In the genomic region with DNA sequence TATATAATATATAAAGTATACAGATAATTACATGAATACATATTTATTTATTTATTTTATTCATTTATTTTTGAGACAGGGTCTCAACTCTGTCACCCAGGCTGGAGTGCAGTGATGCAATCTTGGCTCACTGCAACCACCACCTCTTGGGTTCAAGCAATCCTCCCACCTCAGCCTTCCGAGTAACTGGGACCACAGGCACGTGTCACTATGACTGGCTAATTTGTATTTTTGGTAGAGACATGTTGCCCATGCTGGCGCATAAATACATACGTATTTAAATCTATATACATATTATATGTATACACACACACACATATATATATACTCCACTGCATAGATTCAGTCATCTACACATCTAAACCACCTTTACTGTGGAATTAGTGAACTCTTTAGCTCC, we compare ENCODE assay signal across 19 cellular contexts. TPM values are rescaled to one million over a fixed set of nuclear protein-coding genes. Genes with fewer than 3 reads are reported as not detected.
A peak's percentile ranks its signal among the peaks of the same experiment; 100 is the strongest.
DNase-seq lines count a peak whose midpoint lies in the region; ATAC-seq and TF ChIP-seq lines count a peak whose summit lies in the region.
"Had no signal": no experiment of that assay in that cellular context is flagged by ENCODE, and none has a peak within 500 bp of the region (broad histone marks: within the 10 kb centered on the region; RNA-seq: fewer than 3 reads in every experiment).

No MANE protein-coding gene starts in this region.

- in situ Hi-C loops in KBM-7 (cut with MboI; ENCODE audit: low pct_unique_long_range_greater_than_20kb, low sequenced_read_pairs): no loop called here

- H3K27me3 Mint-ChIP-seq in activated CD4-positive, alpha-beta memory T cell treated with anti-CD3 and anti-CD28 coated beads, Interleukin-2, amount 10 ng/mL, durations not matched to agents 7 days and 5 days: no peaks in the 10 kb centered on the region
- H3K27me3 Mint-ChIP-seq: T-cell had no signal

- H3K27me3 ChIP-seq in foreskin keratinocyte: no peaks in the 10 kb centered on the region
- H3K27me3 ChIP-seq: breast epithelium, uterus had no signal

- H3K36me3 Mint-ChIP-seq in activated CD4-positive, alpha-beta memory T cell treated with anti-CD3 and anti-CD28 coated beads, Interleukin-2, amount 10 ng/mL, durations not matched to agents 7 days and 5 days (ENCODE audit: low read depth): peaks cover 38% of the 10 kb centered on the region
- H3K36me3 Mint-ChIP-seq: T-cell had no signal

- ATAC-seq in HG02840 (IDR thresholded peaks at IDR 0.05; ENCODE audit: low FRiP score, unreplicated experiment) (no peak), foreskin keratinocyte (no peak)
- ATAC-seq: PC-3 had no signal

- no peaks in the 10 kb centered on the region for H3K4me1 ChIP-seq in foreskin keratinocyte
- H3K4me1 ChIP-seq: breast epithelium, uterus had no signal

- no peak overlapping the region for H3K27ac ChIP-seq in foreskin keratinocyte
- H3K27ac ChIP-seq: breast epithelium, uterus had no signal

- POLR2A ChIA-PET in activated CD4-positive, alpha-beta memory T cell treated with anti-CD3 and anti-CD28 coated beads, Interleukin-2, amount 10 ng/mL, durations not matched to agents 7 days and 5 days (lab: Charles Lee): interaction anchor here (0.6 to 27.5 kb wide), 11 partner anchors 8 to 533 kb away, joined by 3 to 1351 read pairs (median 24); a partner anchor contains a TSS

- peak overlapping the region; percentile 100 for H3K27ac Mint-ChIP-seq in activated CD4-positive, alpha-beta memory T cell treated with anti-CD3 and anti-CD28 coated beads, Interleukin-2, amount 10 ng/mL, durations not matched to agents 7 days and 5 days

- TF ChIP-seq CTCF in foreskin keratinocyte (conservative IDR thresholded peaks at IDR 0.05): no peak

- no peak overlapping the region for H3K4me3 Mint-ChIP-seq in activated CD4-positive, alpha-beta memory T cell treated with anti-CD3 and anti-CD28 coated beads, Interleukin-2, amount 10 ng/mL, durations not matched to agents 7 days and 5 days

- peaks cover 77% of the 10 kb centered on the region for H3K4me1 Mint-ChIP-seq in activated CD4-positive, alpha-beta memory T cell treated with anti-CD3 and anti-CD28 coated beads, Interleukin-2, amount 10 ng/mL, durations not matched to agents 7 days and 5 days

- peak; percentile 75 for DNase-seq in activated CD8-positive, alpha-beta memory T cell treated with anti-CD3 and anti-CD28 coated beads, Interleukin-2, amount 50 U/mL, for 48 hours
- no peak for DNase-seq in activated CD8-positive, alpha-beta memory T cell treated with anti-CD3 and anti-CD28 coated beads, Interleukin-2, amount 50 U/mL, for 4 hours
- DNase-seq in KBM-7: peak; percentile 46
- DNase-seq in activated CD4-positive, alpha-beta memory T cell treated with anti-CD3 and anti-CD28 coated beads, Interleukin-2, amount 10 ng/mL, durations not matched to agents 7 days and 5 days: peak; percentile 74
- DNase-seq in stimulated activated CD4-positive, alpha-beta T cell treated with anti-CD3 and anti-CD28 coated beads, Interleukin-2, amount 100 ng/mL, for 48 hours: peak; percentile 34 to 35
- no peak for DNase-seq in ecto neural progenitor cell (ENCODE audit: low spot score)
- no peak for DNase-seq in foreskin keratinocyte
- DNase-seq: C1 segment of cervical spinal cord, DMS 273 treated with DMSO at 0.1 percent for 48 hours, hippocampal formation, islet precursor cell, NCI-H748 treated with DMSO at 0.1 percent for 48 hours, occipital lobe, PC-3, SHP77 treated with DMSO at 0.1 percent for 48 hours, uterus had no signal

- CTCF ChIA-PET in activated CD4-positive, alpha-beta memory T cell treated with anti-CD3 and anti-CD28 coated beads, Interleukin-2, amount 10 ng/mL, durations not matched to agents 7 days and 5 days (lab: Charles Lee): interaction anchor here (1.2 to 2.2 kb wide), 7 partner anchors 8 to 61 kb away, joined by 3 to 23 read pairs (median 8); a partner anchor contains a TSS

- peaks cover 2% of the 10 kb centered on the region for H3K9me3 Mint-ChIP-seq in activated CD4-positive, alpha-beta memory T cell treated with anti-CD3 and anti-CD28 coated beads, Interleukin-2, amount 10 ng/mL, durations not matched to agents 7 days and 5 days

RNA-seq across cellular contexts. Expression of a gene that starts 20.6 kb away (rescaled TPM):
- 100 to 1,000 TPM; 288 to 295 TPM for total RNA-seq in activated CD4-positive, alpha-beta memory T cell treated with anti-CD3 and anti-CD28 coated beads, Interleukin-2, amount 10 ng/mL, durations not matched to agents 7 days and 5 days
- total RNA-seq in foreskin keratinocyte: 141 and 158 TPM in 2 replicates
- 164 and 191 TPM in 2 replicates for polyA plus RNA-seq in foreskin keratinocyte

RNA-seq across cellular contexts. Expression of a gene that starts 54.6 kb away (rescaled TPM):
- 100 to 1,000 TPM; 103 to 111 TPM for total RNA-seq in activated CD4-positive, alpha-beta memory T cell treated with anti-CD3 and anti-CD28 coated beads, Interleukin-2, amount 10 ng/mL, durations not matched to agents 7 days and 5 days
- total RNA-seq in foreskin keratinocyte: 12.4 and 12.9 TPM in 2 replicates
- 4.1 and 4.7 TPM in 2 replicates for polyA plus RNA-seq in foreskin keratinocyte

Comparison
In these comparisons a context has a peak if more than half of its experiments do, and no peak if none do; other contexts are left out.
1. DNase-seq: peak in activated CD8-positive, alpha-beta memory T cell treated with anti-CD3 and anti-CD28 coated beads, Interleukin-2, amount 50 U/mL, for 48 hours (single experiment), KBM-7 (single experiment), activated CD4-positive, alpha-beta memory T cell treated with anti-CD3 and anti-CD28 coated beads, Interleukin-2, amount 10 ng/mL, durations not matched to agents 7 days and 5 days (single experiment) and stimulated activated CD4-positive, alpha-beta T cell treated with anti-CD3 and anti-CD28 coated beads, Interleukin-2, amount 100 ng/mL, for 48 hours (2 of 2); none in activated CD8-positive, alpha-beta memory T cell treated with anti-CD3 and anti-CD28 coated beads, Interleukin-2, amount 50 U/mL, for 4 hours (single experiment), ecto neural progenitor cell (single experiment) and foreskin keratinocyte (0 of 2).